In genomic region chr13:43129511-43130130, GRCh38 we compare ENCODE assay signal across 21 cellular contexts.
A peak's percentile ranks its signal among the peaks of the same experiment; 100 is the strongest.
DNase-seq lines count a peak whose midpoint lies in the region; FAIRE-seq and TF ChIP-seq lines count a peak whose summit lies in the region.
"Had no signal": no experiment of that assay in that cellular context is flagged by ENCODE, and none has a peak within 500 bp of the region (broad histone marks: within the 10 kb centered on the region; RNA-seq: fewer than 3 reads in every experiment).

No MANE protein-coding gene starts in this region.

- no peaks in the 10 kb centered on the region for H4K20me1 ChIP-seq in Karpas-422 (ENCODE audit: insufficient read depth, low read depth, low read length)

- H3K4me2 ChIP-seq in Karpas-422 (ENCODE audit: low read depth, low read length, poor library complexity, severe bottlenecking) (peak overlapping the region; percentile 82), mesenchymal stem cell (ENCODE audit: low read length, poor library complexity, severe bottlenecking) (no peak overlapping the region)

- no peak overlapping the region for H3K23ac ChIP-seq in mesenchymal stem cell (ENCODE audit: low read length in 2 of 2)

- no peaks in the 10 kb centered on the region for H3K79me2 ChIP-seq in Karpas-422 (ENCODE audit: low read length)

- H3K36me3 Mint-ChIP-seq in nephron (ENCODE audit: low read depth) = no peaks in the 10 kb centered on the region
- H3K36me3 Mint-ChIP-seq: CD4-positive, alpha-beta memory T cell had no signal

- no peak for FAIRE-seq in GM19239 (lab: Jason Lieb, UNC)

- no peak overlapping the region for H2BK5ac ChIP-seq in mesenchymal stem cell (ENCODE audit: low read depth, low read length, poor library complexity, severe bottlenecking)

- no peak overlapping the region for H2BK120ac ChIP-seq in mesenchymal stem cell (ENCODE audit: low read depth, low read length)

- H2BK12ac ChIP-seq in mesenchymal stem cell (ENCODE audit: low read length in 2 of 2) = no peak overlapping the region

- peak overlapping the region; percentile 66 for H3K4me3 ChIP-seq in Karpas-422 (ENCODE audit: low read length)
- H3K4me3 ChIP-seq in mesenchymal stem cell (ENCODE audit: insufficient read depth in 1 of 2, low read depth in 1 of 2, low read length in 2 of 2) = no peak overlapping the region

- no peak overlapping the region for H3K14ac ChIP-seq in mesenchymal stem cell (ENCODE audit: low read length in 2 of 2)

- H3K4me1 ChIP-seq in Karpas-422 (ENCODE audit: low read length) (peaks cover 80% of the 10 kb centered on the region), mesenchymal stem cell (ENCODE audit: control insufficient read depth, insufficient read depth, low read depth, low read length) (peaks cover 7% of the 10 kb centered on the region)

- no peak overlapping the region for H2AK5ac ChIP-seq in mesenchymal stem cell (ENCODE audit: low read length, severe bottlenecking)

- peaks cover 41% of the 10 kb centered on the region for H3K4me1 Mint-ChIP-seq in nephron

- no peaks in the 10 kb centered on the region for H3K9me2 ChIP-seq in Karpas-422 (replicated peaks; ENCODE audit: insufficient read depth, low read length)

- H3K4me3 Mint-ChIP-seq in nephron = no peak overlapping the region
- H3K4me3 Mint-ChIP-seq: CD4-positive, alpha-beta memory T cell had no signal

- no peak overlapping the region for H4K91ac ChIP-seq in mesenchymal stem cell (ENCODE audit: low read length)

- no peak overlapping the region for H3K4ac ChIP-seq in mesenchymal stem cell (ENCODE audit: low read depth in 1 of 2, low read length in 2 of 2)

- H2AFZ ChIP-seq in Karpas-422 (ENCODE audit: low read length) = peak overlapping the region; percentile 0; the same call in 1 of the 2 replicates
- H2AFZ ChIP-seq in mesenchymal stem cell (ENCODE audit: low read depth, low read length) = no peak overlapping the region

- H3K27ac Mint-ChIP-seq in nephron = peak overlapping the region in 2 of 3 experiments; percentile 34 to 59
- H3K27ac Mint-ChIP-seq: B cell; CD4-positive, alpha-beta memory T cell had no signal

- no peak overlapping the region for H2BK15ac ChIP-seq in mesenchymal stem cell (ENCODE audit: low read depth, poor library complexity, severe bottlenecking)

- no peak overlapping the region for H4K8ac ChIP-seq in mesenchymal stem cell (ENCODE audit: low read length)

- H3K18ac ChIP-seq in mesenchymal stem cell (ENCODE audit: low read depth in 1 of 2, low read length in 2 of 2) = no peak overlapping the region

- H3K27ac ChIP-seq in Karpas-422 (ENCODE audit: low read length) (peak overlapping the region; percentile 99), mesenchymal stem cell (ENCODE audit: low read length, poor library complexity, severe bottlenecking) (no peak overlapping the region)
- H3K27ac ChIP-seq: 22Rv1, RWPE1 had no signal

- WGBS in mesenchymal stem cell = 65% methylated on average over 3 of the region's 3 CpGs

- DNase-seq in DMS 273 (lab: John Stamatoyannopoulos, UW; ENCODE audit: unreplicated experiment) = peak; percentile 47
- DNase-seq in DMS 273 treated with DMSO at 0.1 percent for 48 hours (lab: John Stamatoyannopoulos, UW) = no peak
- DNase-seq in Karpas-422 = peak; percentile 72
- DNase-seq in astrocyte of the hippocampus (ENCODE audit: low read depth, low spot score) = peak; percentile 63
- no peak for DNase-seq in GM20000 (ENCODE audit: low spot score)
- no peak for DNase-seq in mesenchymal stem cell
- DNase-seq in GM19239 (ENCODE audit: insufficient read length, low spot score) = no peak
- DNase-seq: CD4-positive, alpha-beta memory T cell; DND-41; GDM1; H7; IMR-90; NCI-H1105; NCI-H187; NCI-H446 treated with DMSO at 0.1 percent for 48 hours; NCI-H774; SW 1271 had no signal

- H3K9ac ChIP-seq in Karpas-422 (ENCODE audit: low read length) (peak overlapping the region; percentile 80), mesenchymal stem cell (ENCODE audit: low read length) (no peak overlapping the region)

- H3K27me3 ChIP-seq in Karpas-422 (ENCODE audit: low read length) = no peaks in the 10 kb centered on the region
- peaks cover 0 to 5% of the 10 kb centered on the region in 2 experiments for H3K27me3 ChIP-seq in mesenchymal stem cell (ENCODE audit: control insufficient read depth in 1 of 2, insufficient read depth in 1 of 2, low read length in 2 of 2)

- H3K9me3 ChIP-seq in Karpas-422 (ENCODE audit: low read length) (no peaks in the 10 kb centered on the region), mesenchymal stem cell (ENCODE audit: control insufficient read depth, low read length) (no peaks in the 10 kb centered on the region)

- TF ChIP-seq CTCF in nephron (IDR thresholded peaks at IDR 0.05; ENCODE audit: unreplicated experiment in 3 of 3) = no peak
- no peak for TF ChIP-seq CTCF in GM20000 (IDR thresholded peaks at IDR 0.05; ENCODE audit: extremely low read depth, missing control alignments)

- peaks cover 10% of the 10 kb centered on the region for H3K27me3 Mint-ChIP-seq in nephron (ENCODE audit: low read depth)

- H3K9me3 Mint-ChIP-seq in nephron = no peaks in the 10 kb centered on the region
- H3K9me3 Mint-ChIP-seq: CD4-positive, alpha-beta memory T cell had no signal

- no peaks in the 10 kb centered on the region for H3K36me3 ChIP-seq in Karpas-422 (ENCODE audit: insufficient read depth, low read length)
- H3K36me3 ChIP-seq in mesenchymal stem cell (ENCODE audit: control insufficient read depth in 1 of 2, insufficient read depth in 2 of 2, low read depth in 1 of 2, low read length in 2 of 2) = no peaks in the 10 kb centered on the region

- no peaks in the 10 kb centered on the region for H3K79me1 ChIP-seq in mesenchymal stem cell (replicated peaks; ENCODE audit: low read length, poor library complexity, severe bottlenecking)

Comparison
In these comparisons a context has a peak if more than half of its experiments do, and no peak if none do; other contexts are left out.
1. DNase-seq: peak in DMS 273 (single experiment), Karpas-422 (single experiment) and astrocyte of the hippocampus (single experiment); none in DMS 273 treated with DMSO at 0.1 percent for 48 hours (single experiment), GM20000 (single experiment), mesenchymal stem cell (single experiment) and GM19239 (single experiment).